Comparison of ENCODE assay signal across 8 cellular contexts in genomic region chr2:130391872-130392670, GRCh38. TPM values are rescaled to one million over a fixed set of nuclear protein-coding genes. Genes with fewer than 3 reads are reported as not detected.
DNase-seq lines count a peak whose midpoint lies in the region; ATAC-seq and TF ChIP-seq lines count a peak whose summit lies in the region.

No MANE protein-coding gene starts in this region.

- H3K9me2 ChIP-seq in GM23248 (ENCODE audit: insufficient read depth) (no peaks in the 10 kb centered on the region), OCI-LY7 (ENCODE audit: insufficient read depth, low read length) (no peaks in the 10 kb centered on the region)

- WGBS in GM23248 (ENCODE audit: low coverage in 1 of 2, low lambda C conversion rate in 2 of 2, missing lambda C conversion rate in 2 of 2), 2 experiments = 19 to 26% methylated on average over 17 of the region's 17 CpGs

- CTCF ChIA-PET in OCI-LY7 (lab: Charles Lee; ENCODE audit: unreplicated experiment) = no interaction called here

- H4K20me1 ChIP-seq in GM23248 (ENCODE audit: insufficient read depth) (no peaks in the 10 kb centered on the region), OCI-LY7 (ENCODE audit: insufficient read depth, low read length) (no peaks in the 10 kb centered on the region)

- TSS peak; percentile 20 for BruUV-seq in OCI-LY7 (replicated peaks; lab: Mats Ljungman, UMichigan)

- DNase-seq in GM23248 (peak; percentile 75), OCI-LY7 (ENCODE audit: low spot score) (peak; percentile 9), glomerular visceral epithelial cell (ENCODE audit: extremely low spot score) (no peak), SIG-M5 (lab: John Stamatoyannopoulos, UW) (no peak)

- H3K4me3 ChIP-seq in GM23248 = peak overlapping the region; percentile 90
- peak overlapping the region; percentile 61 for H3K4me3 ChIP-seq in OCI-LY7 (ENCODE audit: low read depth, low read length, poor library complexity, severe bottlenecking)
- H3K4me3 ChIP-seq in duodenal mucosa (ENCODE audit: low read depth in 1 of 2, low read length in 2 of 2) = peak overlapping the region; percentile 84 to 90
- peak overlapping the region; percentile 83 to 85 for H3K4me3 ChIP-seq in mucosa of rectum (ENCODE audit: low read length in 2 of 2)

- H3K4me1 ChIP-seq in GM23248 (ENCODE audit: insufficient read depth) = 0 out of 2 replicates have a peak, but pooled peaks cover 1% of the 10 kb centered on the region
- H3K4me1 ChIP-seq in OCI-LY7 (ENCODE audit: insufficient read depth, low read length, poor library complexity, severe bottlenecking) = peaks cover 65% of the 10 kb centered on the region
- peaks cover 9 to 16% of the 10 kb centered on the region in 2 donors for H3K4me1 ChIP-seq in duodenal mucosa (ENCODE audit: control insufficient read depth in 1 of 2, insufficient read depth in 2 of 2, low read length in 2 of 2)
- peaks cover 7 to 12% of the 10 kb centered on the region in 2 donors for H3K4me1 ChIP-seq in mucosa of rectum (ENCODE audit: control insufficient read depth in 2 of 2, insufficient read depth in 2 of 2, low read length in 2 of 2)

- H2AFZ ChIP-seq in GM23248 (peak overlapping the region; percentile 93), OCI-LY7 (ENCODE audit: low read length) (peak overlapping the region; percentile 65; the same call in 1 of the 2 replicates)

- in situ Hi-C loops in GM23248 (cut with MboI) = no loop called here

- H3K79me2 ChIP-seq in GM23248 (ENCODE audit: insufficient read depth) = no peaks in the 10 kb centered on the region
- no peaks in the 10 kb centered on the region for H3K79me2 ChIP-seq in OCI-LY7 (ENCODE audit: insufficient read depth, low read depth, low read length)

- H3K4me2 ChIP-seq in GM23248 (ENCODE audit: unreplicated experiment) = peak overlapping the region; percentile 72
- H3K4me2 ChIP-seq in OCI-LY7 (ENCODE audit: low read length) = peak overlapping the region; percentile 91

- H3K27ac ChIP-seq in GM23248 (peak overlapping the region; percentile 82), OCI-LY7 (ENCODE audit: low read depth, low read length, poor library complexity, severe bottlenecking) (peak overlapping the region; percentile 100), duodenal mucosa (ENCODE audit: low read depth, low read length) (peak overlapping the region; percentile 86), mucosa of rectum (ENCODE audit: low read depth in 2 of 2, low read length in 2 of 2) (peak overlapping the region; percentile 96 to 97)

- ATAC-seq in GM21360 (IDR thresholded peaks at IDR 0.05; ENCODE audit: unreplicated experiment) = no peak
- no peak for ATAC-seq in GM21576 (IDR thresholded peaks at IDR 0.05; ENCODE audit: unreplicated experiment)

- peak; percentile 21; the same call in 1 of the 2 replicates for TF ChIP-seq CTCF in OCI-LY7 (conservative IDR thresholded peaks at IDR 0.05; ENCODE audit: low read length)

- no peaks in the 10 kb centered on the region for H3K9me3 ChIP-seq in GM23248 (ENCODE audit: low read depth)
- H3K9me3 ChIP-seq in OCI-LY7 (ENCODE audit: low read length) = no peaks in the 10 kb centered on the region
- H3K9me3 ChIP-seq in duodenal mucosa (ENCODE audit: control insufficient read depth in 1 of 2, low read length in 2 of 2) = no peaks in the 10 kb centered on the region
- H3K9me3 ChIP-seq in mucosa of rectum (ENCODE audit: control insufficient read depth in 2 of 2, low read length in 2 of 2) = no peaks in the 10 kb centered on the region

- POLR2A ChIA-PET in OCI-LY7 (lab: Charles Lee) = interaction anchor here (1.2 to 1.9 kb wide), 3 partner anchors 15 to 51 kb away, joined by 3 to 9 read pairs (median 5); partner anchors contain the start of gene IMP4

- H3K36me3 ChIP-seq in GM23248 (ENCODE audit: low read depth) = no peaks in the 10 kb centered on the region
- H3K36me3 ChIP-seq in OCI-LY7 (ENCODE audit: insufficient read depth, low read length) = no peaks in the 10 kb centered on the region
- H3K36me3 ChIP-seq in duodenal mucosa (ENCODE audit: control insufficient read depth in 1 of 2, insufficient read depth in 2 of 2, low read length in 2 of 2) = no peaks in the 10 kb centered on the region
- no peaks in the 10 kb centered on the region for H3K36me3 ChIP-seq in mucosa of rectum (ENCODE audit: control insufficient read depth in 2 of 2, insufficient read depth in 2 of 2, low read length in 2 of 2)

- H3F3A ChIP-seq in GM23248 (ENCODE audit: insufficient read depth) = peaks cover 3% of the 10 kb centered on the region; the same call in 1 of the 2 replicates

- H3K27me3 ChIP-seq in GM23248 (replicated peaks; ENCODE audit: insufficient read depth) = no peaks in the 10 kb centered on the region
- no peaks in the 10 kb centered on the region for H3K27me3 ChIP-seq in duodenal mucosa (ENCODE audit: control insufficient read depth in 1 of 2, insufficient read depth in 2 of 2, low read length in 2 of 2)
- H3K27me3 ChIP-seq in mucosa of rectum (ENCODE audit: control insufficient read depth in 2 of 2, insufficient read depth in 2 of 2, low read length in 2 of 2) = no peaks in the 10 kb centered on the region

- H3K9ac ChIP-seq in GM23248 = peak overlapping the region; percentile 90
- peak overlapping the region; percentile 33 to 70 for H3K9ac ChIP-seq in duodenal mucosa (ENCODE audit: low read depth in 1 of 2, low read length in 2 of 2)
- H3K9ac ChIP-seq in mucosa of rectum (ENCODE audit: low read depth in 1 of 2, low read length in 2 of 2) = peak overlapping the region; percentile 14 to 83

- intact Hi-C loops in OCI-LY7 (cut with micrococcal nuclease; ENCODE audit: unreplicated experiment) = no loop called here

RNA-seq across cellular contexts. Expression of gene PTPN18, which starts 36.2 kb away (rescaled TPM):
- total RNA-seq in GM23248 (2014; rRNA removed; shearing (Covaris generic)) = 17.5 and 24.3 TPM in 2 replicates
- polyA plus RNA-seq in GM23248 (2016; fragmentation: Nextera tagmentation; extraction: Ambion mirVana) = 19.1 and 19.2 TPM in 2 replicates
- 96.6 and 107 TPM in 2 replicates for total RNA-seq in OCI-LY7 (2014; rRNA removed; shearing (Covaris generic))
- 309 and 363 TPM in 2 replicates for total RNA-seq in OCI-LY7 (2022)

RNA-seq across cellular contexts. Expression of gene IMP4, which starts 49.4 kb away (rescaled TPM):
- 109 and 110 TPM in 2 replicates for total RNA-seq in GM23248 (2014; rRNA removed; shearing (Covaris generic))
- polyA plus RNA-seq in GM23248 (2016; fragmentation: Nextera tagmentation; extraction: Ambion mirVana) = 79.1 and 90.4 TPM in 2 replicates
- total RNA-seq in OCI-LY7 (2014; rRNA removed; shearing (Covaris generic)) = 265 and 266 TPM in 2 replicates
- 314 and 327 TPM in 2 replicates for total RNA-seq in OCI-LY7 (2022)

Comparison
In these comparisons a context has a peak if more than half of its experiments do, and no peak if none do; other contexts are left out.
1. DNase-seq: peak in GM23248 (single experiment) and OCI-LY7 (single experiment); none in glomerular visceral epithelial cell (single experiment) and SIG-M5 (single experiment).
2. Peak in every context shown above with its lines, with median percentiles within 50 percentile points of each other: H3K27ac ChIP-seq, H3K4me3 ChIP-seq and H3K9ac ChIP-seq.